2 cellular contexts compared by ENCODE assay signal in the genomic region with DNA sequence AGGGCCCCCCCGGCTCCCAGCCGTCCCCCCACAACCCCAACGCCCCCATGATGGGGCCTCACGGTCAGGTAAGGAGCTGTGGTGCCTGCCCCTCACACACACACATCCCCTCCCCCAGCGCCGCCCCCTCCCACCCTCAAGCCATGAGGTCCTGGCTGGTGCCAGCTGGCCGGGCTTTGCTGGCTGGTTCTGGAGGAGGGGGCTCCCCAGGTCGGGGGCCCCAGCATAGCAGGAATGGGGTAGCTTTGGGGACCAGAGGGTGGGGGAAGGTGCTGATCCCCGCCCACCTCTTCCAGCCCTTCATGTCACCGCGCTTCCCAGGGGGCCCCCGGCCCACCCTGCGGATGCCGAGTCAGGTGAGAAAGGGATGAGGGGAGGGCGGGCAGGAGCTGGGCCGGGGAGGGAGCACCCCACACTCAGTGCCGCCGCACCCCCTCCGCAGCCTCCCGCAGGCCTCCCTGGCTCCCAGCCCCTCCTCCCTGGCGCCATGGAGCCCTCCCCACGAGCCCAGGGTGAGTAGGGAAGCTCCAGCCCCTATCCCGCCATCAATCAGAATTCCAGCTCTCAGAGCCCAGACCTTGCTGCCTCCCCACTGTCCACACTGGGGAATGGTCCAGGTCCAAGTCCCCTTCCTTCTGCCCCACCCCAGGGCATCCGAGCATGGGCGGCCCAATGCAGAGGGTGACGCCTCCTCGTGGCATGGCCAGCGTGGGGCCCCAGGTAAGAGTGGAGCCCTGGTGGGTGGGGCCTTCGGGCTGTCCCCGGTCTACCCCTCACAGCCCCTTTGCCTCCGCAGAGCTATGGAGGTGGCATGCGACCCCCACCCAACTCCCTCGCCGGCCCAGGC.
A peak's percentile ranks its signal among the peaks of the same experiment; 100 is the strongest.
TF ChIP-seq lines count a peak whose summit lies in the region.

No MANE protein-coding gene starts in this region.

TF ChIP-seq in HCT116, 20 proteins besides CTCF, POLR2A, EP300 and RAD21:
- no peak for TF ChIP-seq SP1 (IDR thresholded peaks at IDR 0.05; ENCODE audit: low read depth)
- TF ChIP-seq, protein P1, sequence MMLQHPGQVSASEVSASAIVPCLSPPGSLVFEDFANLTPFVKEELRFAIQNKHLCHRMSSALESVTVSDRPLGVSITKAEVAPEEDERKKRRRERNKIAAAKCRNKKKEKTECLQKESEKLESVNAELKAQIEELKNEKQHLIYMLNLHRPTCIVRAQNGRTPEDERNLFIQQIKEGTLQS (IDR thresholded peaks at IDR 0.05) = no peak
- no peak for TF ChIP-seq EZH2 (IDR thresholded peaks at IDR 0.05)
- no peak for TF ChIP-seq FOSL1 (IDR thresholded peaks at IDR 0.05; ENCODE audit: low read depth)
- TF ChIP-seq ZNF274 (IDR thresholded peaks at IDR 0.05; ENCODE audit: low read depth, low read length) = no peak
- TF ChIP-seq ELF1 (IDR thresholded peaks at IDR 0.05; ENCODE audit: borderline replicate concordance, low read depth) = no peak
- TF ChIP-seq SRF (IDR thresholded peaks at IDR 0.05; ENCODE audit: low read depth) = no peak
- TF ChIP-seq SIN3A (IDR thresholded peaks at IDR 0.05; ENCODE audit: low read depth) = no peak
- no peak for TF ChIP-seq YY1 (IDR thresholded peaks at IDR 0.05; ENCODE audit: extremely low read depth, insufficient replicate concordance, low read depth, low read length)
- no peak for TF ChIP-seq ZFX (IDR thresholded peaks at IDR 0.05)

TF ChIP-seq in K562, 482 proteins besides CTCF, POLR2A, EP300 and RAD21 (continues in another document):
- TF ChIP-seq TRIM28 (IDR thresholded peaks at IDR 0.05) = no peak
- no peak for TF ChIP-seq ERF (CRISPR knock-in tag; IDR thresholded peaks at IDR 0.05)
- no peak for TF ChIP-seq PTTG1 (tag; IDR thresholded peaks at IDR 0.05; ENCODE audit: low read depth)
- TF ChIP-seq ELF2 (CRISPR knock-in tag; IDR thresholded peaks at IDR 0.05) = no peak
- no peak for TF ChIP-seq NUFIP1 (IDR thresholded peaks at IDR 0.05; ENCODE audit: partially characterized antibody)
- TF ChIP-seq SETDB1 (IDR thresholded peaks at IDR 0.05; ENCODE audit: low read length) = no peak
- no peak for TF ChIP-seq MEIS2 (IDR thresholded peaks at IDR 0.05; ENCODE audit: partially characterized antibody)
- TF ChIP-seq MCM7 (IDR thresholded peaks at IDR 0.05) = no peak
- TF ChIP-seq, protein P2, sequence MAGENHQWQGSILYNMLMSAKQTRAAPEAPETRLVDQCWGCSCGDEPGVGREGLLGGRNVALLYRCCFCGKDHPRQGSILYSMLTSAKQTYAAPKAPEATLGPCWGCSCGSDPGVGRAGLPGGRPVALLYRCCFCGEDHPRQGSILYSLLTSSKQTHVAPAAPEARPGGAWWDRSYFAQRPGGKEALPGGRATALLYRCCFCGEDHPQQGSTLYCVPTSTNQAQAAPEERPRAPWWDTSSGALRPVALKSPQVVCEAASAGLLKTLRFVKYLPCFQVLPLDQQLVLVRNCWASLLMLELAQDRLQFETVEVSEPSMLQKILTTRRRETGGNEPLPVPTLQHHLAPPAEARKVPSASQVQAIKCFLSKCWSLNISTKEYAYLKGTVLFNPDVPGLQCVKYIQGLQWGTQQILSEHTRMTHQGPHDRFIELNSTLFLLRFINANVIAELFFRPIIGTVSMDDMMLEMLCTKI (IDR thresholded peaks at IDR 0.05; ENCODE audit: partially characterized antibody) = no peak
- no peak for TF ChIP-seq MCM2 (IDR thresholded peaks at IDR 0.05; ENCODE audit: low read depth)
- TF ChIP-seq, protein P3, sequence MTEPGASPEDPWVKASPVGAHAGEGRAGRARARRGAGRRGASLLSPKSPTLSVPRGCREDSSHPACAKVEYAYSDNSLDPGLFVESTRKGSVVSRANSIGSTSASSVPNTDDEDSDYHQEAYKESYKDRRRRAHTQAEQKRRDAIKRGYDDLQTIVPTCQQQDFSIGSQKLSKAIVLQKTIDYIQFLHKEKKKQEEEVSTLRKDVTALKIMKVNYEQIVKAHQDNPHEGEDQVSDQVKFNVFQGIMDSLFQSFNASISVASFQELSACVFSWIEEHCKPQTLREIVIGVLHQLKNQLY (CRISPR knock-in tag; conservative IDR thresholded peaks at IDR 0.05) = no peak
- TF ChIP-seq, protein P4, sequence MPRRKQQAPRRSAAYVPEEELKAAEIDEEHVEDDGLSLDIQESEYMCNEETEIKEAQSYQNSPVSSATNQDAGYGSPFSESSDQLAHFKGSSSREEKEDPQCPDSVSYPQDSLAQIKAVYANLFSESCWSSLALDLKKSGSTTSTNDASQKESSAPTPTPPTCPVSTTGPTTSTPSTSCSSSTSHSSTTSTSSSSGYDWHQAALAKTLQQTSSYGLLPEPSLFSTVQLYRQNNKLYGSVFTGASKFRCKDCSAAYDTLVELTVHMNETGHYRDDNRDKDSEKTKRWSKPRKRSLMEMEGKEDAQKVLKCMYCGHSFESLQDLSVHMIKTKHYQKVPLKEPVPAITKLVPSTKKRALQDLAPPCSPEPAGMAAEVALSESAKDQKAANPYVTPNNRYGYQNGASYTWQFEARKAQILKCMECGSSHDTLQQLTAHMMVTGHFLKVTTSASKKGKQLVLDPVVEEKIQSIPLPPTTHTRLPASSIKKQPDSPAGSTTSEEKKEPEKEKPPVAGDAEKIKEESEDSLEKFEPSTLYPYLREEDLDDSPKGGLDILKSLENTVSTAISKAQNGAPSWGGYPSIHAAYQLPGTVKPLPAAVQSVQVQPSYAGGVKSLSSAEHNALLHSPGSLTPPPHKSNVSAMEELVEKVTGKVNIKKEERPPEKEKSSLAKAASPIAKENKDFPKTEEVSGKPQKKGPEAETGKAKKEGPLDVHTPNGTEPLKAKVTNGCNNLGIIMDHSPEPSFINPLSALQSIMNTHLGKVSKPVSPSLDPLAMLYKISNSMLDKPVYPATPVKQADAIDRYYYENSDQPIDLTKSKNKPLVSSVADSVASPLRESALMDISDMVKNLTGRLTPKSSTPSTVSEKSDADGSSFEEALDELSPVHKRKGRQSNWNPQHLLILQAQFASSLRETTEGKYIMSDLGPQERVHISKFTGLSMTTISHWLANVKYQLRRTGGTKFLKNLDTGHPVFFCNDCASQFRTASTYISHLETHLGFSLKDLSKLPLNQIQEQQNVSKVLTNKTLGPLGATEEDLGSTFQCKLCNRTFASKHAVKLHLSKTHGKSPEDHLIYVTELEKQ (CRISPR knock-in tag; IDR thresholded peaks at IDR 0.05) = no peak
- no peak for TF ChIP-seq GABPB2 (CRISPR knock-in tag; conservative IDR thresholded peaks at IDR 0.05)
- TF ChIP-seq ARHGAP35 (IDR thresholded peaks at IDR 0.05; ENCODE audit: partially characterized antibody) = no peak
- no peak for TF ChIP-seq PHF21A (IDR thresholded peaks at IDR 0.05; ENCODE audit: borderline replicate concordance, low read depth)
- TF ChIP-seq, protein P5, sequence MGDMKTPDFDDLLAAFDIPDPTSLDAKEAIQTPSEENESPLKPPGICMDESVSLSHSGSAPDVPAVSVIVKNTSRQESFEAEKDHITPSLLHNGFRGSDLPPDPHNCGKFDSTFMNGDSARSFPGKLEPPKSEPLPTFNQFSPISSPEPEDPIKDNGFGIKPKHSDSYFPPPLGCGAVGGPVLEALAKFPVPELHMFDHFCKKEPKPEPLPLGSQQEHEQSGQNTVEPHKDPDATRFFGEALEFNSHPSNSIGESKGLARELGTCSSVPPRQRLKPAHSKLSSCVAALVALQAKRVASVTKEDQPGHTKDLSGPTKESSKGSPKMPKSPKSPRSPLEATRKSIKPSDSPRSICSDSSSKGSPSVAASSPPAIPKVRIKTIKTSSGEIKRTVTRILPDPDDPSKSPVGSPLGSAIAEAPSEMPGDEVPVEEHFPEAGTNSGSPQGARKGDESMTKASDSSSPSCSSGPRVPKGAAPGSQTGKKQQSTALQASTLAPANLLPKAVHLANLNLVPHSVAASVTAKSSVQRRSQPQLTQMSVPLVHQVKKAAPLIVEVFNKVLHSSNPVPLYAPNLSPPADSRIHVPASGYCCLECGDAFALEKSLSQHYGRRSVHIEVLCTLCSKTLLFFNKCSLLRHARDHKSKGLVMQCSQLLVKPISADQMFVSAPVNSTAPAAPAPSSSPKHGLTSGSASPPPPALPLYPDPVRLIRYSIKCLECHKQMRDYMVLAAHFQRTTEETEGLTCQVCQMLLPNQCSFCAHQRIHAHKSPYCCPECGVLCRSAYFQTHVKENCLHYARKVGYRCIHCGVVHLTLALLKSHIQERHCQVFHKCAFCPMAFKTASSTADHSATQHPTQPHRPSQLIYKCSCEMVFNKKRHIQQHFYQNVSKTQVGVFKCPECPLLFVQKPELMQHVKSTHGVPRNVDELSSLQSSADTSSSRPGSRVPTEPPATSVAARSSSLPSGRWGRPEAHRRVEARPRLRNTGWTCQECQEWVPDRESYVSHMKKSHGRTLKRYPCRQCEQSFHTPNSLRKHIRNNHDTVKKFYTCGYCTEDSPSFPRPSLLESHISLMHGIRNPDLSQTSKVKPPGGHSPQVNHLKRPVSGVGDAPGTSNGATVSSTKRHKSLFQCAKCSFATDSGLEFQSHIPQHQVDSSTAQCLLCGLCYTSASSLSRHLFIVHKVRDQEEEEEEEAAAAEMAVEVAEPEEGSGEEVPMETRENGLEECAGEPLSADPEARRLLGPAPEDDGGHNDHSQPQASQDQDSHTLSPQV (IDR thresholded peaks at IDR 0.05) = no peak
- TF ChIP-seq PHF20 (IDR thresholded peaks at IDR 0.05; ENCODE audit: partially characterized antibody) = no peak
- no peak for TF ChIP-seq PCBP2 (IDR thresholded peaks at IDR 0.05; ENCODE audit: low read depth, low read length, poor library complexity, severe bottlenecking)
- no peak for TF ChIP-seq ZNF354B (CRISPR knock-in tag; IDR thresholded peaks at IDR 0.05)
- TF ChIP-seq, protein P6, sequence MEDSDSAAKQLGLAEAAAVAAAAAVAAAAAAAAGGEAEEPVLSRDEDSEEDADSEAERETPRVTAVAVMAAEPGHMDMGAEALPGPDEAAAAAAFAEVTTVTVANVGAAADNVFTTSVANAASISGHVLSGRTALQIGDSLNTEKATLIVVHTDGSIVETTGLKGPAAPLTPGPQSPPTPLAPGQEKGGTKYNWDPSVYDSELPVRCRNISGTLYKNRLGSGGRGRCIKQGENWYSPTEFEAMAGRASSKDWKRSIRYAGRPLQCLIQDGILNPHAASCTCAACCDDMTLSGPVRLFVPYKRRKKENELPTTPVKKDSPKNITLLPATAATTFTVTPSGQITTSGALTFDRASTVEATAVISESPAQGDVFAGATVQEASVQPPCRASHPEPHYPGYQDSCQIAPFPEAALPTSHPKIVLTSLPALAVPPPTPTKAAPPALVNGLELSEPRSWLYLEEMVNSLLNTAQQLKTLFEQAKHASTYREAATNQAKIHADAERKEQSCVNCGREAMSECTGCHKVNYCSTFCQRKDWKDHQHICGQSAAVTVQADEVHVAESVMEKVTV (CRISPR knock-in tag; IDR thresholded peaks at IDR 0.05) = no peak
- TF ChIP-seq NFXL1 (CRISPR knock-in tag; IDR thresholded peaks at IDR 0.05) = 0 out of 2 replicates have a peak, but pooled peaks have one; percentile 42
- no peak for TF ChIP-seq CREBBP (IDR thresholded peaks at IDR 0.05; ENCODE audit: low read depth, low read length)
- 0 out of 2 replicates have a peak, but pooled peaks have one; percentile 12 for TF ChIP-seq EGR1 (conservative IDR thresholded peaks at IDR 0.05)
- no peak for TF ChIP-seq CBX8 (IDR thresholded peaks at IDR 0.05; ENCODE audit: borderline replicate concordance, extremely low read depth, low read depth, low read length, poor library complexity, severe bottlenecking)
- TF ChIP-seq ZSCAN32 (CRISPR knock-in tag; IDR thresholded peaks at IDR 0.05) = no peak
- TF ChIP-seq, protein P7, sequence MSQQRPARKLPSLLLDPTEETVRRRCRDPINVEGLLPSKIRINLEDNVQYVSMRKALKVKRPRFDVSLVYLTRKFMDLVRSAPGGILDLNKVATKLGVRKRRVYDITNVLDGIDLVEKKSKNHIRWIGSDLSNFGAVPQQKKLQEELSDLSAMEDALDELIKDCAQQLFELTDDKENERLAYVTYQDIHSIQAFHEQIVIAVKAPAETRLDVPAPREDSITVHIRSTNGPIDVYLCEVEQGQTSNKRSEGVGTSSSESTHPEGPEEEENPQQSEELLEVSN (IDR thresholded peaks at IDR 0.05; ENCODE audit: borderline replicate concordance in 1 of 2, extremely low read depth in 1 of 2, insufficient read depth in 1 of 2, insufficient read length in 1 of 2, low read depth in 1 of 2, low read length in 1 of 2, poor library complexity in 1 of 2, severe bottlenecking in 1 of 2) = no peak
- no peak for TF ChIP-seq SPI1 (IDR thresholded peaks at IDR 0.05; ENCODE audit: borderline replicate concordance, low read depth, low read length)
- no peak for TF ChIP-seq RUNX1 (IDR thresholded peaks at IDR 0.05; ENCODE audit: low read depth)
- no peak for TF ChIP-seq ZNF12 (CRISPR knock-in tag; IDR thresholded peaks at IDR 0.05)
- no peak for TF ChIP-seq YY1 (IDR thresholded peaks at IDR 0.05; ENCODE audit: borderline replicate concordance in 1 of 3, control insufficient read depth in 1 of 3, extremely low read depth in 1 of 3, insufficient read depth in 3 of 3, insufficient read length in 1 of 3, insufficient replicate concordance in 2 of 3, low read depth in 1 of 3, low read length in 2 of 3)
- TF ChIP-seq PTRF (tag; IDR thresholded peaks at IDR 0.05) = no peak
- TF ChIP-seq ATF1 (CRISPR knock-in tag; IDR thresholded peaks at IDR 0.05) = no peak
- no peak for TF ChIP-seq ATF1 (tag; IDR thresholded peaks at IDR 0.05)
- no peak for TF ChIP-seq ZNF239 (CRISPR knock-in tag; IDR thresholded peaks at IDR 0.05)
- no peak for TF ChIP-seq NFIC (IDR thresholded peaks at IDR 0.05)
- TF ChIP-seq PRPF4 (IDR thresholded peaks at IDR 0.05; ENCODE audit: insufficient read depth, low read depth, low read length, poor library complexity, severe bottlenecking) = no peak
- no peak for TF ChIP-seq FUS (optimal IDR thresholded peaks at IDR 0.05; ENCODE audit: low read depth, low read length)
- TF ChIP-seq BACH1 (tag; IDR thresholded peaks at IDR 0.05) = no peak
- TF ChIP-seq, protein P8, sequence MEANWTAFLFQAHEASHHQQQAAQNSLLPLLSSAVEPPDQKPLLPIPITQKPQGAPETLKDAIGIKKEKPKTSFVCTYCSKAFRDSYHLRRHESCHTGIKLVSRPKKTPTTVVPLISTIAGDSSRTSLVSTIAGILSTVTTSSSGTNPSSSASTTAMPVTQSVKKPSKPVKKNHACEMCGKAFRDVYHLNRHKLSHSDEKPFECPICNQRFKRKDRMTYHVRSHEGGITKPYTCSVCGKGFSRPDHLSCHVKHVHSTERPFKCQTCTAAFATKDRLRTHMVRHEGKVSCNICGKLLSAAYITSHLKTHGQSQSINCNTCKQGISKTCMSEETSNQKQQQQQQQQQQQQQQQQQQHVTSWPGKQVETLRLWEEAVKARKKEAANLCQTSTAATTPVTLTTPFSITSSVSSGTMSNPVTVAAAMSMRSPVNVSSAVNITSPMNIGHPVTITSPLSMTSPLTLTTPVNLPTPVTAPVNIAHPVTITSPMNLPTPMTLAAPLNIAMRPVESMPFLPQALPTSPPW (CRISPR knock-in tag; IDR thresholded peaks at IDR 0.05) = peak; percentile 50
- no peak for TF ChIP-seq XRCC3 (IDR thresholded peaks at IDR 0.05)
- TF ChIP-seq, protein P9, sequence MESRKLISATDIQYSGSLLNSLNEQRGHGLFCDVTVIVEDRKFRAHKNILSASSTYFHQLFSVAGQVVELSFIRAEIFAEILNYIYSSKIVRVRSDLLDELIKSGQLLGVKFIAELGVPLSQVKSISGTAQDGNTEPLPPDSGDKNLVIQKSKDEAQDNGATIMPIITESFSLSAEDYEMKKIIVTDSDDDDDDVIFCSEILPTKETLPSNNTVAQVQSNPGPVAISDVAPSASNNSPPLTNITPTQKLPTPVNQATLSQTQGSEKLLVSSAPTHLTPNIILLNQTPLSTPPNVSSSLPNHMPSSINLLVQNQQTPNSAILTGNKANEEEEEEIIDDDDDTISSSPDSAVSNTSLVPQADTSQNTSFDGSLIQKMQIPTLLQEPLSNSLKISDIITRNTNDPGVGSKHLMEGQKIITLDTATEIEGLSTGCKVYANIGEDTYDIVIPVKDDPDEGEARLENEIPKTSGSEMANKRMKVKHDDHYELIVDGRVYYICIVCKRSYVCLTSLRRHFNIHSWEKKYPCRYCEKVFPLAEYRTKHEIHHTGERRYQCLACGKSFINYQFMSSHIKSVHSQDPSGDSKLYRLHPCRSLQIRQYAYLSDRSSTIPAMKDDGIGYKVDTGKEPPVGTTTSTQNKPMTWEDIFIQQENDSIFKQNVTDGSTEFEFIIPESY (CRISPR knock-in tag; IDR thresholded peaks at IDR 0.05) = peak; percentile 97
